15 cellular contexts compared by ENCODE assay signal in genomic region chr14:63212776-63213500, GRCh38. TPM values are rescaled to one million over a fixed set of nuclear protein-coding genes. Genes with fewer than 3 reads are reported as not detected.
A peak's percentile ranks its signal among the peaks of the same experiment; 100 is the strongest.
DNase-seq lines count a peak whose midpoint lies in the region; ATAC-seq, FAIRE-seq and TF ChIP-seq lines count a peak whose summit lies in the region.
"Had no signal": no experiment of that assay in that cellular context is flagged by ENCODE, and none has a peak within 500 bp of the region (broad histone marks: within the 10 kb centered on the region; RNA-seq: fewer than 3 reads in every experiment).

No MANE protein-coding gene starts in this region.

- H3K9ac ChIP-seq in endothelial cell of umbilical vein (replicated peaks; ENCODE audit: extremely low read depth, insufficient read depth, low read length), result no peak overlapping the region
- H3K9ac ChIP-seq: BLaER1 had no signal

- H3K27me3 ChIP-seq in endothelial cell of umbilical vein (ENCODE audit: control insufficient read depth in 2 of 2, insufficient read depth in 2 of 2, low read length in 2 of 2) (no peaks in the 10 kb centered on the region), Peyer's patch (no peaks in the 10 kb centered on the region)
- H3K27me3 ChIP-seq: BLaER1 had no signal

- peaks cover 11 to 22% of the 10 kb centered on the region in 2 experiments for H3K36me3 ChIP-seq in endothelial cell of umbilical vein (ENCODE audit: control insufficient read depth in 2 of 2, extremely low read depth in 1 of 2, insufficient read depth in 2 of 2, low read length in 2 of 2)
- H3K36me3 ChIP-seq in Peyer's patch, result no peaks in the 10 kb centered on the region
- H3K36me3 ChIP-seq: BLaER1 had no signal

- intact Hi-C loops in endothelial cell of umbilical vein (cut with micrococcal nuclease), result no loop called here

- H3K27ac ChIP-seq in endothelial cell of umbilical vein (ENCODE audit: insufficient read depth, low read depth, low read length) (no peak overlapping the region), Peyer's patch (no peak overlapping the region)
- H3K27ac ChIP-seq: 22Rv1, BLaER1 had no signal

- H3K9me3 ChIP-seq in endothelial cell of umbilical vein (replicated peaks; ENCODE audit: control insufficient read depth, insufficient read depth, low read length), result no peaks in the 10 kb centered on the region
- no peaks in the 10 kb centered on the region for H3K9me3 ChIP-seq in Peyer's patch
- H3K9me3 ChIP-seq: BLaER1 had no signal

- peaks cover 77% of the 10 kb centered on the region for H3K4me1 ChIP-seq in endothelial cell of umbilical vein (ENCODE audit: control insufficient read depth, extremely low read depth, insufficient read depth, low read length)
- H3K4me1 ChIP-seq in Peyer's patch, result no peaks in the 10 kb centered on the region
- H3K4me1 ChIP-seq: BLaER1 had no signal

- H2AFZ ChIP-seq in endothelial cell of umbilical vein (ENCODE audit: low read depth, low read length), result no peak overlapping the region

- H3K9me1 ChIP-seq in endothelial cell of umbilical vein (replicated peaks; ENCODE audit: control insufficient read depth, extremely low read depth, insufficient read depth, low read length), result no peaks in the 10 kb centered on the region

- POLR2A ChIA-PET in endothelial cell of umbilical vein (lab: Charles Lee), result interaction anchor here (1.1 kb wide), 1 partner anchor 9 kb away, joined by 3 read pairs; the partner anchor contains the start of gene RHOJ

- CTCF ChIA-PET in endothelial cell of umbilical vein (lab: Charles Lee), result interaction anchor here (6.4 kb wide), 1 partner anchor 38 kb away, joined by 47 read pairs; no protein-coding TSS in a partner anchor

- FAIRE-seq in endothelial cell of umbilical vein (lab: Jason Lieb, UNC), result no peak
- FAIRE-seq: G401.6, GM12891, GM19239 had no signal

- BruUV-seq in endothelial cell of umbilical vein (replicated peaks; lab: Mats Ljungman, UMichigan), result no TSS peak

- peak overlapping the region; percentile 47 for H3K4me2 ChIP-seq in endothelial cell of umbilical vein (ENCODE audit: insufficient read depth, low read length)
- H3K4me2 ChIP-seq: BLaER1 had no signal

- dilution Hi-C loops in endothelial cell of umbilical vein (cut with MboI; ENCODE audit: extremely low pct_ligation_motif_present, low sequenced_read_pairs), result no loop called here

- ATAC-seq in GM18498 (IDR thresholded peaks at IDR 0.05; ENCODE audit: unreplicated experiment), result no peak

- peaks cover 3% of the 10 kb centered on the region for H4K20me1 ChIP-seq in endothelial cell of umbilical vein (replicated peaks; ENCODE audit: control insufficient read depth, extremely low read depth, insufficient read depth, low read length)
- H4K20me1 ChIP-seq: BLaER1 had no signal

- peaks cover 91% of the 10 kb centered on the region for H3K79me2 ChIP-seq in endothelial cell of umbilical vein (ENCODE audit: control insufficient read depth, insufficient read depth, low read length)

- no peak for TF ChIP-seq POLR2A in endothelial cell of umbilical vein (IDR thresholded peaks at IDR 0.05; ENCODE audit: low read depth, low read length)
- TF ChIP-seq POLR2A in Peyer's patch (IDR thresholded peaks at IDR 0.05), result no peak

- peak; percentile 17 for DNase-seq in NCI-H748 (lab: John Stamatoyannopoulos, UW; ENCODE audit: unreplicated experiment)
- no peak for DNase-seq in NCI-H748 treated with DMSO at 0.1 percent for 48 hours (lab: John Stamatoyannopoulos, UW)
- DNase-seq in NCI-H69 (lab: John Stamatoyannopoulos, UW), result peak; percentile 66
- DNase-seq in endothelial cell of umbilical vein (ENCODE audit: low read depth, low spot score), result no peak
- DNase-seq in Peyer's patch, result no peak
- no peak for DNase-seq in activated CD4-positive, alpha-beta T cell treated with anti-CD3 and anti-CD28 coated beads for 48 hours
- DNase-seq: DMS 273 treated with DMSO at 0.1 percent for 48 hours, GOT3, H9 had no signal

- TF ChIP-seq CTCF in endothelial cell of umbilical vein (IDR thresholded peaks at IDR 0.05; ENCODE audit: extremely low read depth in 1 of 2, insufficient read depth in 1 of 2, low read depth in 1 of 2, low read length in 2 of 2) (no peak), Peyer's patch (IDR thresholded peaks at IDR 0.05) (no peak)

- H3K4me3 ChIP-seq in endothelial cell of umbilical vein (replicated peaks in 1 of 3; ENCODE audit: insufficient read depth in 1 of 3, low read depth in 1 of 3, low read length in 3 of 3), result no peak overlapping the region
- H3K4me3 ChIP-seq in Peyer's patch, result no peak overlapping the region
- H3K4me3 ChIP-seq: BLaER1 had no signal

TF ChIP-seq in endothelial cell of umbilical vein, 7 proteins besides CTCF, POLR2A, EP300 and RAD21:
- TF ChIP-seq EZH2 (IDR thresholded peaks at IDR 0.05; ENCODE audit: borderline replicate concordance, low read depth, low read length, severe bottlenecking) (no peak), FOS (IDR thresholded peaks at IDR 0.05; ENCODE audit: borderline replicate concordance, insufficient read depth, low read length) (no peak), GATA2 (IDR thresholded peaks at IDR 0.05; ENCODE audit: insufficient read depth, insufficient read length, low read depth, low read length) (no peak), JUN (IDR thresholded peaks at IDR 0.05; ENCODE audit: borderline replicate concordance, insufficient read depth, insufficient read length, low read depth) (no peak), MAX (IDR thresholded peaks at IDR 0.05; ENCODE audit: insufficient read depth, insufficient read length) (no peak), MYC (IDR thresholded peaks at IDR 0.05; ENCODE audit: low read depth, low read length) (no peak), POLR2AphosphoS5 (IDR thresholded peaks at IDR 0.05; ENCODE audit: insufficient read depth, low read depth, low read length) (no peak)

RNA-seq across cellular contexts. Expression of gene RHOJ, which starts 8.7 kb away (rescaled TPM):
- 177 and 191 TPM in 2 replicates for total RNA-seq in endothelial cell of umbilical vein
- polyA plus RNA-seq in endothelial cell of umbilical vein, result 485 and 486 TPM in 2 replicates
- polyA plus RNA-seq in endothelial cell of umbilical vein (2011; cell fraction: cytosol; rRNA removed), result 449 and 481 TPM in 2 replicates
- polyA plus RNA-seq in endothelial cell of umbilical vein (2011; cell fraction: nucleus; rRNA removed), result 868 and 1,006 TPM in 2 replicates
- 280 and 281 TPM in 2 replicates for polyA plus RNA-seq in endothelial cell of umbilical vein (2012)
- 1,842 and 2,031 TPM in 2 replicates for polyA minus RNA-seq in endothelial cell of umbilical vein
- not detected for polyA minus RNA-seq in endothelial cell of umbilical vein (2011; cell fraction: cytosol; rRNA and poly(A)+ RNA removed)
- 1,100 and 1,279 TPM in 2 replicates for polyA minus RNA-seq in endothelial cell of umbilical vein (2011; cell fraction: nucleus; rRNA and poly(A)+ RNA removed)
- 10 to 100 TPM in 1 of 4 donors, 1 to 10 TPM in 3; 3.0 to 43.7 (median 4.7) TPM for total RNA-seq in Peyer's patch
- total RNA-seq: H9 had no signal

Comparison
In these comparisons a context has a peak if more than half of its experiments do, and no peak if none do; other contexts are left out.
1. DNase-seq: peak in NCI-H748 (single experiment) and NCI-H69 (single experiment); none in NCI-H748 treated with DMSO at 0.1 percent for 48 hours (single experiment), endothelial cell of umbilical vein (single experiment), Peyer's patch (0 of 3) and activated CD4-positive, alpha-beta T cell treated with anti-CD3 and anti-CD28 coated beads for 48 hours (single experiment).